32 cellular contexts compared by ENCODE assay signal in genomic region chrX:29382811-29383210, GRCh38.
"Had no signal": no experiment of that assay in that cellular context is flagged by ENCODE, and none has a peak within 500 bp of the region (broad histone marks: within the 10 kb centered on the region; RNA-seq: fewer than 3 reads in every experiment).

No MANE protein-coding gene starts in this region.

- FAIRE-seq: bronchial epithelial cell had no signal

- ATAC-seq: activated naive CD4-positive, alpha-beta T cell treated with anti-CD3 and anti-CD28 coated beads, Interleukin-2, amount 50 U/mL, for 72 hours; activated naive CD8-positive, alpha-beta T cell treated with anti-CD3 and anti-CD28 coated beads, Interleukin-2, amount 50 U/mL, for 24 hours; activated T-cell treated with anti-CD3 and anti-CD28 coated beads, Interleukin-2, amount 50 U/mL, for 4 hours; activated T-cell treated with anti-CD3 and anti-CD28 coated beads, Interleukin-2, amount 50 U/mL, for 72 hours; activated T-helper 17 cell treated with anti-CD3 and anti-CD28 coated beads, Interleukin-2, amount 50 U/mL, for 72 hours; body of pancreas had no signal

- H3K36me3 ChIP-seq: adrenal gland, ascending aorta, brain microvascular endothelial cell, breast epithelium, cardiac muscle cell had no signal

- DNase-seq: activated effector memory CD4-positive, alpha-beta T cell treated with anti-CD3 and anti-CD28 coated beads, Interleukin-2, amount 50 U/mL, for 16 hours; activated effector memory CD4-positive, alpha-beta T cell treated with Interleukin-2 at 50 U/mL for 16 hours; activated gamma-delta T cell; activated gamma-delta T cell treated with Interleukin-2 at 50 U/mL for 16 hours; activated naive CD4-positive, alpha-beta T cell; activated naive CD4-positive, alpha-beta T cell treated with anti-CD3 and anti-CD28 coated beads for 36 hours; activated naive CD4-positive, alpha-beta T cell treated with anti-CD3 and anti-CD28 coated beads, Interleukin-2, amount 10 ng/mL, durations not matched to agents 7 days and 5 days; activated naive CD4-positive, alpha-beta T cell treated with anti-CD3 and anti-CD28 coated beads, Interleukin-2, amount 50 U/mL, for 16 hours; activated naive CD4-positive, alpha-beta T cell treated with Interleukin-2 at 50 U/mL for 16 hours; activated naive CD8-positive, alpha-beta T cell treated with anti-CD3 and anti-CD28 coated beads for 36 hours; activated naive CD8-positive, alpha-beta T cell treated with anti-CD3 and anti-CD28 coated beads, Interleukin-2, amount 10 ng/mL, durations not matched to agents 7 days and 5 days; activated naive CD8-positive, alpha-beta T cell treated with anti-CD3 and anti-CD28 coated beads, Interleukin-2, amount 50 U/mL, for 24 hours; activated T-cell treated with anti-CD3 and anti-CD28 coated beads, Interleukin-2, amount 50 U/mL, for 24 hours; activated T-cell treated with anti-CD3 and anti-CD28 coated beads, Interleukin-2, amount 50 U/mL, for 4 hours; activated T-cell treated with anti-CD3 and anti-CD28 coated beads, Interleukin-2, amount 50 U/mL, for 48 hours; activated T-cell treated with anti-CD3 and anti-CD28 coated beads, Interleukin-2, amount 50 U/mL, for 72 hours; adrenal gland; amniotic stem cell; amygdala; anterior cingulate cortex; aorta; body of pancreas; brain microvascular endothelial cell; caudate nucleus; central memory CD4-positive, alpha-beta T cell; cerebellar nuclear complex had no signal

- H3K4me3 ChIP-seq: adrenal gland, ascending aorta, body of pancreas, breast epithelium, cardiac muscle cell had no signal

- H3K27ac ChIP-seq: adrenal gland, ascending aorta, body of pancreas, brain microvascular endothelial cell, breast epithelium, cardiac muscle cell had no signal

- H3K4me1 ChIP-seq: adrenal gland, ascending aorta, body of pancreas, breast epithelium had no signal

- H3K27me3 ChIP-seq: adrenal gland, ascending aorta, body of pancreas, brain microvascular endothelial cell, cardiac muscle cell had no signal

- H3K9me3 ChIP-seq: adrenal gland, body of pancreas had no signal
